In genomic region chr1:15339580-15339979, GRCh38 we compare ENCODE assay signal across 16 cellular contexts.
DNase-seq lines count a peak whose midpoint lies in the region; ATAC-seq and TF ChIP-seq lines count a peak whose summit lies in the region.
"Had no signal": no experiment of that assay in that cellular context is flagged by ENCODE, and none has a peak within 500 bp of the region (broad histone marks: within the 10 kb centered on the region; RNA-seq: fewer than 3 reads in every experiment).

No MANE protein-coding gene starts in this region.

- H3K4me3 Mint-ChIP-seq in natural killer cell (peak overlapping the region; percentile 42), progenitor cell of endocrine pancreas (ENCODE audit: low read depth) (no peak overlapping the region)
- no peak overlapping the region for H3K4me3 Mint-ChIP-seq in natural killer cell treated with Interleukin-12 subunit alpha and Interleukin-12 subunit beta and Interleukin-15 and Interleukin-18, amount 100 ng/mL, for 72 hours
- H3K4me3 Mint-ChIP-seq: CD4-positive, alpha-beta T cell; GM23338 had no signal

- DNase-seq in natural killer cell (no peak), left lobe of liver (ENCODE audit: low spot score) (no peak), progenitor cell of endocrine pancreas (ENCODE audit: low spot score, unreplicated experiment) (no peak), T-helper 2 cell (no peak), AML-193 (lab: John Stamatoyannopoulos, UW) (no peak)
- DNase-seq in natural killer cell treated with Interleukin-12 subunit alpha and Interleukin-12 subunit beta and Interleukin-15 and Interleukin-18, amount 100 ng/mL, for 72 hours (ENCODE audit: low spot score), result no peak
- no peak for DNase-seq in stimulated activated CD4-positive, alpha-beta T cell treated with anti-CD3 and anti-CD28 coated beads, Interleukin-2, amount 100 ng/mL, for 48 hours
- DNase-seq: CD4-positive, alpha-beta T cell; KG1; NCI-H1048; NCI-H1436 treated with DMSO at 0.1 percent for 48 hours; NCI-H2029 treated with DMSO at 0.1 percent for 48 hours; NCI-H774; Right ventricle myocardium superior had no signal

- H3K36me3 Mint-ChIP-seq in natural killer cell (no peaks in the 10 kb centered on the region), progenitor cell of endocrine pancreas (ENCODE audit: insufficient read depth) (peaks cover 2% of the 10 kb centered on the region)
- no peaks in the 10 kb centered on the region for H3K36me3 Mint-ChIP-seq in natural killer cell treated with Interleukin-12 subunit alpha and Interleukin-12 subunit beta and Interleukin-15 and Interleukin-18, amount 100 ng/mL, for 72 hours

- ATAC-seq in natural killer cell (no peak), left lobe of liver (peak; percentile 82), GM21529 (IDR thresholded peaks at IDR 0.05; ENCODE audit: unreplicated experiment) (no peak)
- ATAC-seq in natural killer cell treated with Interleukin-12 subunit alpha and Interleukin-12 subunit beta and Interleukin-15 and Interleukin-18, amount 100 ng/mL, for 72 hours, result no peak

- H3K27me3 Mint-ChIP-seq in natural killer cell (ENCODE audit: low read depth in 2 of 2) (no peaks in the 10 kb centered on the region), progenitor cell of endocrine pancreas (peaks cover 22% of the 10 kb centered on the region)
- H3K27me3 Mint-ChIP-seq in natural killer cell treated with Interleukin-12 subunit alpha and Interleukin-12 subunit beta and Interleukin-15 and Interleukin-18, amount 100 ng/mL, for 72 hours, result no peaks in the 10 kb centered on the region

- H3K9me3 Mint-ChIP-seq in natural killer cell, result no peaks in the 10 kb centered on the region
- no peaks in the 10 kb centered on the region for H3K9me3 Mint-ChIP-seq in natural killer cell treated with Interleukin-12 subunit alpha and Interleukin-12 subunit beta and Interleukin-15 and Interleukin-18, amount 100 ng/mL, for 72 hours
- peaks cover 6% of the 10 kb centered on the region for H3K9me3 Mint-ChIP-seq in progenitor cell of endocrine pancreas (ENCODE audit: low read depth)
- H3K9me3 Mint-ChIP-seq: CD4-positive, alpha-beta T cell had no signal

- peak overlapping the region in 1 of 2 donors; percentile 34 for H3K27ac Mint-ChIP-seq in natural killer cell
- H3K27ac Mint-ChIP-seq in natural killer cell treated with Interleukin-12 subunit alpha and Interleukin-12 subunit beta and Interleukin-15 and Interleukin-18, amount 100 ng/mL, for 72 hours, result no peak overlapping the region
- H3K27ac Mint-ChIP-seq in progenitor cell of endocrine pancreas, result peak overlapping the region; percentile 74
- H3K27ac Mint-ChIP-seq: CD4-positive, alpha-beta T cell had no signal

- H3K4me1 Mint-ChIP-seq in natural killer cell (peaks cover 56 to 80% of the 10 kb centered on the region in 2 donors), progenitor cell of endocrine pancreas (ENCODE audit: low read depth) (peaks cover 6% of the 10 kb centered on the region)
- H3K4me1 Mint-ChIP-seq in natural killer cell treated with Interleukin-12 subunit alpha and Interleukin-12 subunit beta and Interleukin-15 and Interleukin-18, amount 100 ng/mL, for 72 hours (ENCODE audit: low read depth in 2 of 2), result peaks cover 47 to 56% of the 10 kb centered on the region in 2 donors

- intact Hi-C loops in natural killer cell (cut with micrococcal nuclease), result no loop called here

- TF ChIP-seq CTCF in natural killer cell (IDR thresholded peaks at IDR 0.05) (no peak), progenitor cell of endocrine pancreas (IDR thresholded peaks at IDR 0.05; ENCODE audit: unreplicated experiment) (no peak)
